Comparison of ENCODE assay signal across 9 cellular contexts in genomic region chr13:89695343-89696257, GRCh38.
DNase-seq lines count a peak whose midpoint lies in the region; ATAC-seq and TF ChIP-seq lines count a peak whose summit lies in the region.
"Had no signal": no experiment of that assay in that cellular context is flagged by ENCODE, and none has a peak within 500 bp of the region (broad histone marks: within the 10 kb centered on the region; RNA-seq: fewer than 3 reads in every experiment).

No MANE protein-coding gene starts in this region.

- H3K4me2 ChIP-seq in OCI-LY7 (ENCODE audit: low read length) (no peak overlapping the region), neuronal stem cell (ENCODE audit: insufficient read depth, low read length, poor library complexity, severe bottlenecking) (no peak overlapping the region)

- no peak for ATAC-seq in GM21619 (IDR thresholded peaks at IDR 0.05; ENCODE audit: unreplicated experiment)
- ATAC-seq: K562 had no signal

- no peak overlapping the region for H4K91ac ChIP-seq in neuronal stem cell (ENCODE audit: low read depth, low read length, poor library complexity)

- no peak overlapping the region for H2AK5ac ChIP-seq in neuronal stem cell (ENCODE audit: low read depth, low read length)

- no peak overlapping the region for H3K27ac ChIP-seq in HL-60 (replicated peaks)
- no peak overlapping the region for H3K27ac ChIP-seq in OCI-LY7 (ENCODE audit: low read depth, low read length, poor library complexity, severe bottlenecking)
- no peak overlapping the region for H3K27ac ChIP-seq in esophagus muscularis mucosa (replicated peaks in 1 of 4)
- H3K27ac ChIP-seq in neuronal stem cell (replicated peaks; ENCODE audit: low read length), result no peak overlapping the region

- no peaks in the 10 kb centered on the region for H3K79me2 ChIP-seq in OCI-LY7 (ENCODE audit: insufficient read depth, low read depth, low read length)

- peak; percentile 20 for TF ChIP-seq CTCF in HL-60 (IDR thresholded peaks at IDR 0.05; ENCODE audit: insufficient read depth, low read length)
- TF ChIP-seq CTCF in OCI-LY7 (conservative IDR thresholded peaks at IDR 0.05; ENCODE audit: low read length), result peak; percentile 96
- peak; percentile 21 to 49 (median 23) for TF ChIP-seq CTCF in esophagus muscularis mucosa (IDR thresholded peaks at IDR 0.05)

- peaks cover 10% of the 10 kb centered on the region for H3K9me3 Mint-ChIP-seq in activated naive CD4-positive, alpha-beta T cell treated with anti-CD3 and anti-CD28 coated beads, Interleukin-2, amount 10 ng/mL, durations not matched to agents 7 days and 5 days

- H3K79me1 ChIP-seq in neuronal stem cell (ENCODE audit: low read depth, low read length), result no peaks in the 10 kb centered on the region

- intact Hi-C loops in OCI-LY7 (cut with micrococcal nuclease; ENCODE audit: unreplicated experiment), result loop anchor here (5.0 kb wide), 1 partner anchor 628 kb away; no protein-coding TSS in a partner anchor
- intact Hi-C loops in esophagus muscularis mucosa (cut with DNase I), result no loop called here

- no peak overlapping the region for H3K27ac Mint-ChIP-seq in activated naive CD4-positive, alpha-beta T cell treated with anti-CD3 and anti-CD28 coated beads, Interleukin-2, amount 10 ng/mL, durations not matched to agents 7 days and 5 days

- H3K4me1 ChIP-seq in OCI-LY7 (ENCODE audit: insufficient read depth, low read length, poor library complexity, severe bottlenecking) (no peaks in the 10 kb centered on the region), esophagus muscularis mucosa (no peaks in the 10 kb centered on the region), neuronal stem cell (ENCODE audit: control insufficient read depth in 2 of 2, insufficient read depth in 1 of 2, low read depth in 1 of 2, low read length in 2 of 2) (no peaks in the 10 kb centered on the region)

- H2BK12ac ChIP-seq in neuronal stem cell (ENCODE audit: low read length), result no peak overlapping the region

- POLR2A ChIA-PET in OCI-LY7 (lab: Charles Lee), result interaction anchor here (0.7 to 1.8 kb wide), 6 partner anchors 9 to 25 kb away, joined by 3 to 5 read pairs (median 4); no protein-coding TSS in a partner anchor

- no peak for TF ChIP-seq POLR2A in esophagus muscularis mucosa (IDR thresholded peaks at IDR 0.05; ENCODE audit: low read depth)

- no peaks in the 10 kb centered on the region for H3K36me3 Mint-ChIP-seq in activated naive CD4-positive, alpha-beta T cell treated with anti-CD3 and anti-CD28 coated beads, Interleukin-2, amount 10 ng/mL, durations not matched to agents 7 days and 5 days

- H3K14ac ChIP-seq in neuronal stem cell (ENCODE audit: low read length), result no peak overlapping the region

- BruUV-seq in OCI-LY7 (replicated peaks; lab: Mats Ljungman, UMichigan), result no TSS peak

- H2BK120ac ChIP-seq in neuronal stem cell (ENCODE audit: low read depth, low read length), result no peak overlapping the region

- 19% methylated on average over 4 of the region's 4 CpGs for WGBS in esophagus muscularis mucosa
- no CpG with 5 or more reads among the region's 4 CpGs for WGBS in neuronal stem cell (ENCODE audit: extremely low coverage in 2 of 2, insufficient read length in 2 of 2, insufficient replicate concordance in 1 of 2), 2 donors

- H3K4me1 Mint-ChIP-seq in activated naive CD4-positive, alpha-beta T cell treated with anti-CD3 and anti-CD28 coated beads, Interleukin-2, amount 10 ng/mL, durations not matched to agents 7 days and 5 days, result no peaks in the 10 kb centered on the region

- H3K18ac ChIP-seq in neuronal stem cell (ENCODE audit: low read length), result no peak overlapping the region

- no peaks in the 10 kb centered on the region for H3K27me3 ChIP-seq in HL-60 (ENCODE audit: insufficient read depth, poor library complexity, severe bottlenecking)
- no peaks in the 10 kb centered on the region for H3K27me3 ChIP-seq in esophagus muscularis mucosa
- no peaks in the 10 kb centered on the region for H3K27me3 ChIP-seq in neuronal stem cell (ENCODE audit: control insufficient read depth in 3 of 3, insufficient read depth in 3 of 3, low read depth in 1 of 3, low read length in 3 of 3)

- no peaks in the 10 kb centered on the region for H4K20me1 ChIP-seq in OCI-LY7 (ENCODE audit: insufficient read depth, low read length)

- H3K9me3 ChIP-seq in OCI-LY7 (ENCODE audit: low read length) (peaks cover 8% of the 10 kb centered on the region), esophagus muscularis mucosa (no peaks in the 10 kb centered on the region), neuronal stem cell (replicated peaks in 1 of 2; ENCODE audit: control insufficient read depth in 2 of 2, insufficient read depth in 1 of 2, low read depth in 1 of 2, low read length in 2 of 2) (no peaks in the 10 kb centered on the region)

- H2AFZ ChIP-seq in OCI-LY7 (ENCODE audit: low read length), result no peak overlapping the region
- H2AFZ ChIP-seq in neuronal stem cell (ENCODE audit: low read length), result peak overlapping the region; percentile 68

- H2BK15ac ChIP-seq in neuronal stem cell (ENCODE audit: low read length), result no peak overlapping the region

- DNase-seq in DMS114 treated with DMSO at 0.1 percent for 48 hours (lab: John Stamatoyannopoulos, UW; ENCODE audit: unreplicated experiment) (peak; percentile 12), HL-60 (ENCODE audit: low read depth in 1 of 2, low spot score in 1 of 2) (peak; percentile 23 to 47), OCI-LY7 (ENCODE audit: low spot score) (peak; percentile 39), esophagus muscularis mucosa (ENCODE audit: extremely low spot score) (no peak), neuronal stem cell (ENCODE audit: low spot score) (peak; percentile 57), GM19238 (ENCODE audit: insufficient read length, low spot score) (no peak)
- no peak for DNase-seq in activated naive CD4-positive, alpha-beta T cell treated with anti-CD3 and anti-CD28 coated beads, Interleukin-2, amount 10 ng/mL, durations not matched to agents 7 days and 5 days

- H3K36me3 ChIP-seq in OCI-LY7 (ENCODE audit: insufficient read depth, low read length) (no peaks in the 10 kb centered on the region), esophagus muscularis mucosa (no peaks in the 10 kb centered on the region), neuronal stem cell (replicated peaks in 1 of 2; ENCODE audit: control insufficient read depth in 2 of 2, insufficient read depth in 2 of 2, low read length in 2 of 2) (no peaks in the 10 kb centered on the region)

- no peak overlapping the region for H4K8ac ChIP-seq in neuronal stem cell (ENCODE audit: low read depth, low read length)

- no peaks in the 10 kb centered on the region for H3K27me3 Mint-ChIP-seq in activated naive CD4-positive, alpha-beta T cell treated with anti-CD3 and anti-CD28 coated beads, Interleukin-2, amount 10 ng/mL, durations not matched to agents 7 days and 5 days

- H3K4me3 ChIP-seq in HL-60 (replicated peaks; ENCODE audit: insufficient read depth, low read length) (no peak overlapping the region), OCI-LY7 (ENCODE audit: low read depth, low read length, poor library complexity, severe bottlenecking) (no peak overlapping the region), esophagus muscularis mucosa (no peak overlapping the region), neuronal stem cell (ENCODE audit: low read length in 2 of 2) (no peak overlapping the region)
- H3K4me3 ChIP-seq: K562 had no signal

- no peak overlapping the region for H2BK5ac ChIP-seq in neuronal stem cell (ENCODE audit: low read length)

- CTCF ChIA-PET in OCI-LY7 (lab: Charles Lee; ENCODE audit: unreplicated experiment), result no interaction called here
- CTCF ChIA-PET in activated naive CD4-positive, alpha-beta T cell treated with anti-CD3 and anti-CD28 coated beads, Interleukin-2, amount 10 ng/mL, durations not matched to agents 7 days and 5 days (lab: Charles Lee), result interaction anchor here (0.9 kb wide), 1 partner anchor 10 kb away, joined by 3 read pairs; no protein-coding TSS in a partner anchor

- no peak overlapping the region for H3K4me3 Mint-ChIP-seq in activated naive CD4-positive, alpha-beta T cell treated with anti-CD3 and anti-CD28 coated beads, Interleukin-2, amount 10 ng/mL, durations not matched to agents 7 days and 5 days

- H3K9me2 ChIP-seq in OCI-LY7 (ENCODE audit: insufficient read depth, low read length), result 0 out of 2 replicates have a peak, but pooled peaks cover 4% of the 10 kb centered on the region

- no peak overlapping the region for H3K4ac ChIP-seq in neuronal stem cell (ENCODE audit: low read length)

- H3K9ac ChIP-seq in neuronal stem cell (ENCODE audit: low read depth, low read length, poor library complexity), result no peak overlapping the region

- no peak overlapping the region for H3K23ac ChIP-seq in neuronal stem cell (ENCODE audit: low read depth, low read length, poor library complexity)

- TF ChIP-seq EP300 in esophagus muscularis mucosa (IDR thresholded peaks at IDR 0.05), result no peak

Comparison
In these comparisons a context has a peak if more than half of its experiments do, and no peak if none do; other contexts are left out.
1. DNase-seq: peak in DMS114 treated with DMSO at 0.1 percent for 48 hours (single experiment), HL-60 (2 of 2), OCI-LY7 (single experiment) and neuronal stem cell (single experiment); none in esophagus muscularis mucosa (single experiment), activated naive CD4-positive, alpha-beta T cell treated with anti-CD3 and anti-CD28 coated beads, Interleukin-2, amount 10 ng/mL, durations not matched to agents 7 days and 5 days (single experiment) and GM19238 (single experiment).
2. CTCF ChIP-seq: peak in every context shown above with its lines; median percentile 96 in OCI-LY7; 23 in esophagus muscularis mucosa; 20 in HL-60.